22 cellular contexts compared by ENCODE assay signal in the genomic region with DNA sequence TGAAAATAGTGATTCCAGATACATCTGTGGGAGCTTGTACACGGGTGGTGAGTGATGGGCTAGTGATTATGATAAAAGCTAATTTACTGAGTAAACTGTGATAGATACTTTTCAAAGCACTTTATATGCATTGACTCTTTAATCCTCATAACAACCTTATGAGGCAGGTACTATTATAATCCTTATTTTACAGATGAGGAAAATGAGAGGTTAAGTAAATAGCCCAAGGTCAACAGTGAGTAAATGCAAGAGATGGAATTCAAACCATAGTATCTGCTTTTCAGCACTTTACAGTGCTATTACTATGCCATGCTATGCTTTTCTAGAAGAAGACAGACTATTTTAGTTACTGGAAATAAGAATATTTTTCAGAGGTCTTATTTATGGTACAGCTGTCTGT.
A peak's percentile ranks its signal among the peaks of the same experiment; 100 is the strongest.
DNase-seq lines count a peak whose midpoint lies in the region; ATAC-seq, FAIRE-seq and TF ChIP-seq lines count a peak whose summit lies in the region.
"Had no signal": no experiment of that assay in that cellular context is flagged by ENCODE, and none has a peak within 500 bp of the region (broad histone marks: within the 10 kb centered on the region; RNA-seq: fewer than 3 reads in every experiment).

No MANE protein-coding gene starts in this region.

- no peak overlapping the region for H3K27ac ChIP-seq in HepG2 (ENCODE audit: extremely low read length, insufficient read depth, low read length)
- H3K27ac ChIP-seq in right lobe of liver, result no peak overlapping the region
- H3K27ac ChIP-seq: BLaER1 treated with 17β-estradiol and CSF1 and Interleukin-3, amounts not matched to agents 10 nM and 100 nM; SJSA1 had no signal

- H3K27me3 ChIP-seq in HepG2 (ENCODE audit: control insufficient read depth in 1 of 2, insufficient read depth in 2 of 2, low read length in 2 of 2) (no peaks in the 10 kb centered on the region), right lobe of liver (no peaks in the 10 kb centered on the region)
- H3K27me3 ChIP-seq: BLaER1 treated with 17β-estradiol and CSF1 and Interleukin-3, amounts not matched to agents 10 nM and 100 nM; SJSA1 had no signal

- 19% methylated on average over 1 of the region's 1 CpG for WGBS in HepG2 (ENCODE audit: low lambda C conversion rate)
- 100% methylated on average over 1 of the region's 1 CpG for WGBS in right lobe of liver (ENCODE audit: insufficient coverage, low coverage, low lambda C conversion rate, missing lambda C conversion rate)

- H3K36me3 ChIP-seq in HepG2 (replicated peaks in 1 of 2; ENCODE audit: control insufficient read depth in 1 of 2, insufficient read depth in 2 of 2, low read length in 2 of 2), result no peaks in the 10 kb centered on the region
- H3K36me3 ChIP-seq in right lobe of liver, result no peaks in the 10 kb centered on the region
- H3K36me3 ChIP-seq: BLaER1 treated with 17β-estradiol and CSF1 and Interleukin-3, amounts not matched to agents 10 nM and 100 nM; SJSA1 had no signal

- TF ChIP-seq CTCF in HepG2 (CRISPR knock-in tag; IDR thresholded peaks at IDR 0.05) (no peak), right lobe of liver (IDR thresholded peaks at IDR 0.05) (no peak), choroid plexus epithelial cell (conservative IDR thresholded peaks at IDR 0.05; ENCODE audit: low read depth, low read length) (no peak)

- no peaks in the 10 kb centered on the region for H3K9me3 ChIP-seq in HepG2 (ENCODE audit: low read length)
- no peaks in the 10 kb centered on the region for H3K9me3 ChIP-seq in right lobe of liver
- no peaks in the 10 kb centered on the region for H3K9me3 ChIP-seq in T-helper 17 cell (ENCODE audit: control insufficient read depth, low read length, poor library complexity, severe bottlenecking)
- H3K9me3 ChIP-seq: SJSA1 had no signal

- FAIRE-seq in HepG2 (lab: Jason Lieb, UNC) (no peak), RCC 7860 (lab: Jason Lieb, UNC) (no peak)
- FAIRE-seq: GM18507, H1 had no signal

- H3K27ac Mint-ChIP-seq in T-helper 17 cell, result no peak overlapping the region
- H3K27ac Mint-ChIP-seq: CD8-positive, alpha-beta T cell; T-helper 1 cell treated with Interleukin-12 subunit alpha and Interleukin-12 subunit beta and Interleukin-4 antibody, amounts not matched to agents 30 μg/mL and 1 μg/mL, for 36 hours had no signal

- no peak overlapping the region for H3K9ac ChIP-seq in HepG2 (ENCODE audit: insufficient read depth, low read depth, low read length)
- H3K9ac ChIP-seq: BLaER1 treated with 17β-estradiol and CSF1 and Interleukin-3, amounts not matched to agents 10 nM and 100 nM had no signal

- ATAC-seq in HepG2 (peak; percentile 41; the same call in 2 of the 3 replicates), right lobe of liver (no peak), HG03439 (IDR thresholded peaks at IDR 0.05; ENCODE audit: unreplicated experiment) (no peak), T-helper 17 cell (no peak)
- ATAC-seq: CD8-positive, alpha-beta T cell; Right ventricle myocardium inferior had no signal

- no peaks in the 10 kb centered on the region for H3K79me2 ChIP-seq in HepG2 (ENCODE audit: insufficient read depth, low read length)

- no peak overlapping the region for H2AFZ ChIP-seq in HepG2 (ENCODE audit: low read length)

- DNase-seq in HepG2 (ENCODE audit: low spot score) (no peak), right lobe of liver (no peak), NCI-H748 (lab: John Stamatoyannopoulos, UW; ENCODE audit: unreplicated experiment) (peak; percentile 69), choroid plexus epithelial cell (ENCODE audit: low read depth) (peak; percentile 14), RCC 7860 (ENCODE audit: low spot score) (no peak), T-helper 17 cell (no peak)
- no peak for DNase-seq in activated T-cell treated with anti-CD3 and anti-CD28 coated beads, Interleukin-2, amount 50 U/mL, for 48 hours
- DNase-seq: 8988T; CD8-positive, alpha-beta T cell; DMS153; IMR-90; MV-4-11; NCI-H187; NCI-H446; NCI-H526 treated with DMSO at 0.1 percent for 48 hours had no signal

- H3K4me3 Mint-ChIP-seq in T-helper 17 cell, result no peak overlapping the region
- H3K4me3 Mint-ChIP-seq: CD8-positive, alpha-beta T cell; T-helper 1 cell treated with Interleukin-12 subunit alpha and Interleukin-12 subunit beta and Interleukin-4 antibody, amounts not matched to agents 30 μg/mL and 1 μg/mL, for 36 hours had no signal

- intact Hi-C loops in HepG2 (cut with micrococcal nuclease; ENCODE audit: unreplicated experiment), result no loop called here
- intact Hi-C loops in right lobe of liver (cut with DNase I), result no loop called here

- in situ Hi-C loops in HepG2 (cut with HindIII; ENCODE audit: extremely low pct_ligation_motif_present, low pct_unique_long_range_greater_than_20kb), result no loop called here

- H4K20me1 ChIP-seq in HepG2 (ENCODE audit: insufficient read depth, low read length), result no peaks in the 10 kb centered on the region
- H4K20me1 ChIP-seq: BLaER1 treated with 17β-estradiol and CSF1 and Interleukin-3, amounts not matched to agents 10 nM and 100 nM had no signal

- H3K4me1 ChIP-seq in HepG2 (ENCODE audit: insufficient read depth, low read length) (no peaks in the 10 kb centered on the region), right lobe of liver (peaks cover 0 to 8% (median 0%) of the 10 kb centered on the region in 4 donors)
- H3K4me1 ChIP-seq: BLaER1 treated with 17β-estradiol and CSF1 and Interleukin-3, amounts not matched to agents 10 nM and 100 nM; SJSA1 had no signal

- peaks cover 4% of the 10 kb centered on the region for H3K27me3 Mint-ChIP-seq in T-helper 17 cell

- CTCF ChIA-PET in HepG2 (lab: Yijun Ruan, JAX; ENCODE audit: low intra/inter-chr PET ratio, low total read pairs), result no interaction called here

- H3K36me3 Mint-ChIP-seq in T-helper 17 cell (ENCODE audit: low read depth), result no peaks in the 10 kb centered on the region
- H3K36me3 Mint-ChIP-seq: CD8-positive, alpha-beta T cell had no signal

- H3K4me1 Mint-ChIP-seq in T-helper 17 cell, result peaks cover 3% of the 10 kb centered on the region

- no TSS peak for BruUV-seq in HepG2 (replicated peaks; lab: Mats Ljungman, UMichigan)

- H3K4me2 ChIP-seq in HepG2 (ENCODE audit: low read depth, low read length), result no peak overlapping the region
- H3K4me2 ChIP-seq: BLaER1 treated with 17β-estradiol and CSF1 and Interleukin-3, amounts not matched to agents 10 nM and 100 nM had no signal

- TF ChIP-seq POLR2A in HepG2 (IDR thresholded peaks at IDR 0.05; ENCODE audit: insufficient read depth in 1 of 2, low read depth in 2 of 2, low read length in 2 of 2) (no peak), right lobe of liver (IDR thresholded peaks at IDR 0.05) (no peak)

- no peak for TF ChIP-seq RAD21 in HepG2 (CRISPR knock-in tag; IDR thresholded peaks at IDR 0.05)

- TF ChIP-seq EP300 in HepG2 (IDR thresholded peaks at IDR 0.05; ENCODE audit: low read depth in 2 of 2, low read length in 2 of 2) (no peak), HepG2 (CRISPR knock-in tag; IDR thresholded peaks at IDR 0.05; ENCODE audit: borderline replicate concordance) (no peak)

- H3K4me3 ChIP-seq in HepG2 (replicated peaks in 1 of 3; ENCODE audit: insufficient read depth in 1 of 3, low read depth in 2 of 3, low read length in 3 of 3) (no peak overlapping the region), right lobe of liver (no peak overlapping the region), choroid plexus epithelial cell (ENCODE audit: low read depth, low read length) (no peak overlapping the region)
- H3K4me3 ChIP-seq: BLaER1 treated with 17β-estradiol and CSF1 and Interleukin-3, amounts not matched to agents 10 nM and 100 nM; SJSA1 had no signal

- POLR2A ChIA-PET in HepG2 (lab: Yijun Ruan, JAX), result no interaction called here

TF ChIP-seq in HepG2, 621 proteins besides CTCF, POLR2A, EP300 and RAD21 (continues in another document):
- TF ChIP-seq ZNF251 (CRISPR knock-in tag; IDR thresholded peaks at IDR 0.05) (no peak), FIP1L1 (IDR thresholded peaks at IDR 0.05; ENCODE audit: borderline replicate concordance, insufficient read depth, low read depth, low read length) (no peak), ZNF24 (IDR thresholded peaks at IDR 0.05) (no peak), ZNF546 (CRISPR knock-in tag; conservative IDR thresholded peaks at IDR 0.05) (no peak), NRL (CRISPR knock-in tag; IDR thresholded peaks at IDR 0.05; ENCODE audit: borderline replicate concordance) (no peak), NFKB2 (CRISPR knock-in tag; IDR thresholded peaks at IDR 0.05; ENCODE audit: borderline replicate concordance) (no peak), ZNF652 (CRISPR knock-in tag; IDR thresholded peaks at IDR 0.05; ENCODE audit: borderline replicate concordance, low read depth) (peak; percentile 53; the same call in 1 of the 2 replicates), ZSCAN21 (CRISPR knock-in tag; IDR thresholded peaks at IDR 0.05; ENCODE audit: borderline replicate concordance) (no peak), ZNF644 (CRISPR knock-in tag; IDR thresholded peaks at IDR 0.05; ENCODE audit: low read depth) (no peak), FOXA3 (CRISPR knock-in tag; IDR thresholded peaks at IDR 0.05) (peak; percentile 71), ZNF512B (CRISPR knock-in tag; IDR thresholded peaks at IDR 0.05; ENCODE audit: borderline replicate concordance) (no peak), KDM4B (CRISPR knock-in tag; IDR thresholded peaks at IDR 0.05) (no peak), SMARCC2 (IDR thresholded peaks at IDR 0.05) (no peak), CBX2 (IDR thresholded peaks at IDR 0.05; ENCODE audit: low read depth, low read length) (no peak), CBX2 (CRISPR knock-in tag; IDR thresholded peaks at IDR 0.05; ENCODE audit: low read depth) (no peak), HNRNPK (IDR thresholded peaks at IDR 0.05; ENCODE audit: low read depth, low read length, poor library complexity, severe bottlenecking) (no peak)

Comparison
In these comparisons a context has a peak if more than half of its experiments do, and no peak if none do; other contexts are left out.
1. DNase-seq: peak in NCI-H748 (single experiment) and choroid plexus epithelial cell (single experiment); none in HepG2 (single experiment), right lobe of liver (0 of 3), RCC 7860 (single experiment), activated T-cell treated with anti-CD3 and anti-CD28 coated beads, Interleukin-2, amount 50 U/mL, for 48 hours (0 of 2) and T-helper 17 cell (0 of 3).